Comparison of ENCODE assay signal across 21 cellular contexts in genomic region chr3:169815590-169816150, GRCh38. TPM values are rescaled to one million over a fixed set of nuclear protein-coding genes. Genes with fewer than 3 reads are reported as not detected.
DNase-seq lines count a peak whose midpoint lies in the region; ATAC-seq, FAIRE-seq and TF ChIP-seq lines count a peak whose summit lies in the region.
"Had no signal": no experiment of that assay in that cellular context is flagged by ENCODE, and none has a peak within 500 bp of the region (broad histone marks: within the 10 kb centered on the region; RNA-seq: fewer than 3 reads in every experiment).

No MANE protein-coding gene starts in this region.

- CTCF ChIA-PET in HEK293T (lab: Yijun Ruan, JAX) (no interaction called here), K562 (lab: Yijun Ruan, JAX; ENCODE audit: low intra/inter-chr PET ratio) (no interaction called here)

- no peak overlapping the region for H3K4me2 ChIP-seq in K562 (ENCODE audit: insufficient read depth, low read length)
- H3K4me2 ChIP-seq: BLaER1 treated with 17β-estradiol and CSF1 and Interleukin-3, amounts not matched to agents 10 nM and 100 nM; KMS-11 had no signal

- POLR2A ChIA-PET in HEK293T (lab: Yijun Ruan, JAX): no interaction called here
- POLR2A ChIA-PET in K562 (lab: Yijun Ruan, JAX): interaction anchor here (0.6 kb wide), 1 partner anchor 909 kb away, joined by 3 read pairs; no protein-coding TSS in a partner anchor

- H3K36me3 Mint-ChIP-seq in natural killer cell: peaks cover 13% of the 10 kb centered on the region
- peaks cover 20% of the 10 kb centered on the region for H3K36me3 Mint-ChIP-seq in natural killer cell treated with Interleukin-12 subunit alpha and Interleukin-12 subunit beta and Interleukin-15 and Interleukin-18, amount 100 ng/mL, for 72 hours
- peaks cover 3 to 5% of the 10 kb centered on the region in 2 donors for H3K36me3 Mint-ChIP-seq in stimulated activated naive B cell treated with anti-CD40 and anti-IgM and Interleukin-4, amounts not matched to agents 10 μg/mL and 1 μg/mL and 100 μg/mL, for 72 hours

- no peak overlapping the region for H3K27ac ChIP-seq in K562 (ENCODE audit: extremely low read depth, low read depth, low read length)
- H3K27ac ChIP-seq: BLaER1 treated with 17β-estradiol and CSF1 and Interleukin-3, amounts not matched to agents 10 nM and 100 nM; KMS-11 had no signal

- WGBS in K562 (ENCODE audit: insufficient coverage, low coverage, missing lambda C conversion rate): 13% methylated on average over 4 of the region's 4 CpGs

- no peak overlapping the region for H3K4me3 ChIP-seq in K562
- H3K4me3 ChIP-seq: BLaER1 treated with 17β-estradiol and CSF1 and Interleukin-3, amounts not matched to agents 10 nM and 100 nM; HAP-1 had no signal

- no peak overlapping the region for H3K27ac Mint-ChIP-seq in natural killer cell
- no peak overlapping the region for H3K27ac Mint-ChIP-seq in natural killer cell treated with Interleukin-12 subunit alpha and Interleukin-12 subunit beta and Interleukin-15 and Interleukin-18, amount 100 ng/mL, for 72 hours
- peak overlapping the region; percentile 20 for H3K27ac Mint-ChIP-seq in stimulated activated naive B cell treated with anti-CD40 and anti-IgM and Interleukin-4, amounts not matched to agents 10 μg/mL and 1 μg/mL and 100 μg/mL, for 72 hours
- H3K27ac Mint-ChIP-seq: CD8-positive, alpha-beta T cell; HFFc6 had no signal

- peaks cover 0 to 4% of the 10 kb centered on the region in 2 experiments; a peak in 1 of 5 replicates for H3K27me3 ChIP-seq in K562 (ENCODE audit: control insufficient read depth in 2 of 2, insufficient read depth in 2 of 2, low read length in 2 of 2)
- H3K27me3 ChIP-seq: BLaER1 treated with 17β-estradiol and CSF1 and Interleukin-3, amounts not matched to agents 10 nM and 100 nM had no signal

- TF ChIP-seq EP300 in K562 (IDR thresholded peaks at IDR 0.05; ENCODE audit: low read length): no peak

- H3K9me3 Mint-ChIP-seq in natural killer cell: peaks cover 0 to 3% of the 10 kb centered on the region in 2 donors
- H3K9me3 Mint-ChIP-seq in natural killer cell treated with Interleukin-12 subunit alpha and Interleukin-12 subunit beta and Interleukin-15 and Interleukin-18, amount 100 ng/mL, for 72 hours: peaks cover 4% of the 10 kb centered on the region
- peaks cover 6 to 10% of the 10 kb centered on the region in 2 donors for H3K9me3 Mint-ChIP-seq in stimulated activated naive B cell treated with anti-CD40 and anti-IgM and Interleukin-4, amounts not matched to agents 10 μg/mL and 1 μg/mL and 100 μg/mL, for 72 hours

- H3K36me3 ChIP-seq in K562 (ENCODE audit: control insufficient read depth, insufficient read depth, low read length): no peaks in the 10 kb centered on the region
- H3K36me3 ChIP-seq: BLaER1 treated with 17β-estradiol and CSF1 and Interleukin-3, amounts not matched to agents 10 nM and 100 nM; HAP-1 had no signal

- H3K9me3 ChIP-seq in K562 (replicated peaks; ENCODE audit: control insufficient read depth, insufficient read depth, low read depth, low read length): peaks cover 3% of the 10 kb centered on the region

- peaks cover 23 to 30% of the 10 kb centered on the region in 2 donors for H3K4me1 Mint-ChIP-seq in natural killer cell
- H3K4me1 Mint-ChIP-seq in natural killer cell treated with Interleukin-12 subunit alpha and Interleukin-12 subunit beta and Interleukin-15 and Interleukin-18, amount 100 ng/mL, for 72 hours (ENCODE audit: low read depth in 2 of 2): peaks cover 25 to 26% of the 10 kb centered on the region in 2 donors
- peaks cover 24 to 39% of the 10 kb centered on the region in 2 donors for H3K4me1 Mint-ChIP-seq in stimulated activated naive B cell treated with anti-CD40 and anti-IgM and Interleukin-4, amounts not matched to agents 10 μg/mL and 1 μg/mL and 100 μg/mL, for 72 hours

- FAIRE-seq in K562 (lab: Jason Lieb, UNC): no peak

- H3K9me1 ChIP-seq in K562 (ENCODE audit: control insufficient read depth, insufficient read depth, low read length): no peaks in the 10 kb centered on the region

- intact Hi-C loops in natural killer cell (cut with micrococcal nuclease) (no loop called here), K562 (cut with micrococcal nuclease) (no loop called here)

- peaks cover 26 to 39% of the 10 kb centered on the region in 2 donors for H3K27me3 Mint-ChIP-seq in natural killer cell (ENCODE audit: low read depth in 2 of 2)
- peaks cover 19 to 25% of the 10 kb centered on the region in 2 donors for H3K27me3 Mint-ChIP-seq in natural killer cell treated with Interleukin-12 subunit alpha and Interleukin-12 subunit beta and Interleukin-15 and Interleukin-18, amount 100 ng/mL, for 72 hours
- no peaks in the 10 kb centered on the region for H3K27me3 Mint-ChIP-seq in stimulated activated naive B cell treated with anti-CD40 and anti-IgM and Interleukin-4, amounts not matched to agents 10 μg/mL and 1 μg/mL and 100 μg/mL, for 72 hours
- H3K27me3 Mint-ChIP-seq: B cell had no signal

- DNase-seq in natural killer cell (no peak), HEK293T (ENCODE audit: extremely low spot score) (no peak), K562 (ENCODE audit: extremely low read depth in 1 of 4, low spot score in 3 of 4) (no peak), RKO (ENCODE audit: low spot score) (no peak)
- DNase-seq in natural killer cell treated with Interleukin-12 subunit alpha and Interleukin-12 subunit beta and Interleukin-15 and Interleukin-18, amount 100 ng/mL, for 72 hours (ENCODE audit: low spot score): no peak
- no peak for DNase-seq in stimulated activated naive B cell treated with anti-CD40 and anti-IgM and Interleukin-4, amounts not matched to agents 10 μg/mL and 1 μg/mL and 100 μg/mL, for 72 hours
- no peak for DNase-seq in stimulated activated CD4-positive, alpha-beta T cell treated with anti-CD3 and anti-CD28 coated beads, Interleukin-15, amount 100 ng/mL, for 24 hours
- DNase-seq: 8988T; Calu3; CD8-positive, alpha-beta T cell; DMS79 treated with DMSO at 0.1 percent for 48 hours; GF-D8; HFFc6 had no signal

- no peak for TF ChIP-seq POLR2A in K562 (conservative IDR thresholded peaks at IDR 0.05)

- no peaks in the 10 kb centered on the region; a peak in 1 of 5 replicates for H3K4me1 ChIP-seq in K562 (replicated peaks in 1 of 2; ENCODE audit: control insufficient read depth in 2 of 2, insufficient read depth in 2 of 2, low read length in 2 of 2)

- no TSS peak for BruUV-seq in K562 (replicated peaks; lab: Mats Ljungman, UMichigan)

- no peak for TF ChIP-seq RAD21 in K562 (CRISPR knock-in tag; conservative IDR thresholded peaks at IDR 0.05 in 1 of 2, IDR thresholded peaks at IDR 0.05 in 1 of 2)

- ATAC-seq in natural killer cell: no peak
- ATAC-seq in natural killer cell treated with Interleukin-12 subunit alpha and Interleukin-12 subunit beta and Interleukin-15 and Interleukin-18, amount 100 ng/mL, for 72 hours: no peak
- ATAC-seq in K562: no peak
- no peak for ATAC-seq in stimulated activated naive B cell treated with anti-CD40 and anti-IgM and Interleukin-4, amounts not matched to agents 10 μg/mL and 1 μg/mL and 100 μg/mL, for 72 hours (replicated peaks)
- ATAC-seq in HG03025 (IDR thresholded peaks at IDR 0.05; ENCODE audit: low FRiP score, unreplicated experiment): no peak
- ATAC-seq: CD8-positive, alpha-beta T cell had no signal

- TF ChIP-seq CTCF in natural killer cell (IDR thresholded peaks at IDR 0.05) (no peak), K562 (IDR thresholded peaks at IDR 0.05 in 2 of 3, conservative IDR thresholded peaks at IDR 0.05 in 1 of 3; ENCODE audit: insufficient read depth in 2 of 3, low read depth in 1 of 3, low read length in 3 of 3) (no peak)

- no peaks in the 10 kb centered on the region for H4K20me1 ChIP-seq in K562 (replicated peaks; ENCODE audit: control insufficient read depth, insufficient read depth, low read length)
- H4K20me1 ChIP-seq: BLaER1 treated with 17β-estradiol and CSF1 and Interleukin-3, amounts not matched to agents 10 nM and 100 nM had no signal

- peak overlapping the region; percentile 30 for H3K4me3 Mint-ChIP-seq in natural killer cell
- no peak overlapping the region for H3K4me3 Mint-ChIP-seq in natural killer cell treated with Interleukin-12 subunit alpha and Interleukin-12 subunit beta and Interleukin-15 and Interleukin-18, amount 100 ng/mL, for 72 hours
- H3K4me3 Mint-ChIP-seq in stimulated activated naive B cell treated with anti-CD40 and anti-IgM and Interleukin-4, amounts not matched to agents 10 μg/mL and 1 μg/mL and 100 μg/mL, for 72 hours: no peak overlapping the region
- H3K4me3 Mint-ChIP-seq: CD8-positive, alpha-beta T cell; HFFc6 had no signal

- H3K9ac ChIP-seq in K562 (ENCODE audit: insufficient read depth in 1 of 2, low read depth in 2 of 2, low read length in 2 of 2): no peak overlapping the region
- H3K9ac ChIP-seq: BLaER1 treated with 17β-estradiol and CSF1 and Interleukin-3, amounts not matched to agents 10 nM and 100 nM; KMS-11 had no signal

- in situ Hi-C loops in K562 (cut with MboI): no loop called here

- no peak overlapping the region for H2AFZ ChIP-seq in K562 (ENCODE audit: low read depth, low read length)

- H3K79me2 ChIP-seq in K562 (ENCODE audit: control insufficient read depth, insufficient read depth, low read length): no peaks in the 10 kb centered on the region

RNA-seq across cellular contexts. Expression of gene LRRC34, which starts 3.0 kb away (rescaled TPM):
- total RNA-seq in natural killer cell (1 to 10 TPM in 1 of 3 donors, under 1 TPM in 2; 0.45 to 1.0 (median 0.48) TPM), K562 (2014; rRNA removed) (not detected in 2 replicates), K562 (2014; rRNA removed; fragmentation: Illumina TruSeq; extraction: Trizol) (not detected in 2 replicates), K562 (2015; rRNA removed; fragmentation: Illumina TruSeq; extraction: Trizol) (not detected in 2 replicates), K562 (2021) (not detected in 2 replicates)
- under 1 TPM; 0.38 to 0.50 TPM for total RNA-seq in natural killer cell treated with Interleukin-12 subunit alpha and Interleukin-12 subunit beta and Interleukin-15 and Interleukin-18, amount 100 ng/mL, for 72 hours
- not detected in 2 replicates for total RNA-seq in K562 (2011; cell fraction: chromatin; rRNA removed; ENCODE audit: low replicate concordance)
- not detected in 2 replicates for total RNA-seq in K562 (2011; cell fraction: nucleolus; rRNA removed)
- not detected in 2 replicates for total RNA-seq in K562 (2011; cell fraction: nucleoplasm; rRNA removed)
- polyA plus RNA-seq in K562 (2011; rRNA removed) (not detected in 2 replicates), K562 (2014; fragmentation: Illumina TruSeq; extraction: Trizol) (not detected in 2 replicates), K562 (2014; fragmentation: Nextera tagmentation; extraction: Ambion mirVana) (under 1 TPM; 0.17 to 0.30 TPM), K562 (2014; rRNA removed) (not detected in 2 replicates)
- polyA plus RNA-seq in K562 (2011; cell fraction: cytosol; rRNA removed): not detected in 2 replicates
- polyA plus RNA-seq in K562 (2011; cell fraction: nucleus; rRNA removed): not detected in 2 replicates
- 0.07 and 0.22 TPM in 2 replicates for polyA plus RNA-seq in K562 (2012)
- polyA minus RNA-seq in K562 (2011; rRNA and poly(A)+ RNA removed): not detected in 2 replicates
- polyA minus RNA-seq in K562 (2011; cell fraction: cytosol; rRNA and poly(A)+ RNA removed): not detected in 2 replicates
- polyA minus RNA-seq in K562 (2011; cell fraction: nucleus; rRNA and poly(A)+ RNA removed): not detected in 2 replicates
- total RNA-seq: Calu3 had no signal

RNA-seq across cellular contexts. Expression of gene LRRIQ4, which starts 3.0 kb away (rescaled TPM):
- total RNA-seq in natural killer cell (not detected), K562 (2014; rRNA removed) (not detected in 2 replicates), K562 (2014; rRNA removed; fragmentation: Illumina TruSeq; extraction: Trizol) (not detected in 2 replicates), K562 (2015; rRNA removed; fragmentation: Illumina TruSeq; extraction: Trizol) (not detected in 2 replicates), K562 (2021) (not detected in 2 replicates)
- total RNA-seq in natural killer cell treated with Interleukin-12 subunit alpha and Interleukin-12 subunit beta and Interleukin-15 and Interleukin-18, amount 100 ng/mL, for 72 hours: not detected
- total RNA-seq in K562 (2011; cell fraction: chromatin; rRNA removed; ENCODE audit: low replicate concordance): not detected in 2 replicates
- total RNA-seq in K562 (2011; cell fraction: nucleolus; rRNA removed): not detected in 2 replicates
- total RNA-seq in K562 (2011; cell fraction: nucleoplasm; rRNA removed): not detected in 2 replicates
- polyA plus RNA-seq in K562 (2011; rRNA removed) (not detected in 2 replicates), K562 (2014; fragmentation: Illumina TruSeq; extraction: Trizol) (not detected in 2 replicates), K562 (2014; fragmentation: Nextera tagmentation; extraction: Ambion mirVana) (not detected), K562 (2014; rRNA removed) (not detected in 2 replicates)
- not detected in 2 replicates for polyA plus RNA-seq in K562 (2011; cell fraction: cytosol; rRNA removed)
- not detected in 2 replicates for polyA plus RNA-seq in K562 (2011; cell fraction: nucleus; rRNA removed)
- not detected in 2 replicates for polyA plus RNA-seq in K562 (2012)
- not detected in 2 replicates for polyA minus RNA-seq in K562 (2011; rRNA and poly(A)+ RNA removed)
- not detected in 2 replicates for polyA minus RNA-seq in K562 (2011; cell fraction: cytosol; rRNA and poly(A)+ RNA removed)
- polyA minus RNA-seq in K562 (2011; cell fraction: nucleus; rRNA and poly(A)+ RNA removed): not detected in 2 replicates
- total RNA-seq: Calu3; CD8-positive, alpha-beta T cell; H4; HFFc6; HT-29 had no signal
- polyA plus RNA-seq: AG04450 had no signal

RNA-seq across cellular contexts. Expression of gene MYNN, which starts 42.5 kb away (rescaled TPM):
- total RNA-seq in natural killer cell (10 to 100 TPM; 19.5 to 29.9 (median 29.2) TPM), K562 (2014; rRNA removed) (10.4 and 11.1 TPM in 2 replicates), K562 (2014; rRNA removed; fragmentation: Illumina TruSeq; extraction: Trizol) (21.3 TPM in 2 replicates), K562 (2015; rRNA removed; fragmentation: Illumina TruSeq; extraction: Trizol) (20.0 and 21.5 TPM in 2 replicates), K562 (2021) (12.3 and 13.6 TPM in 2 replicates)
- 10 to 100 TPM; 14.0 to 14.5 TPM for total RNA-seq in natural killer cell treated with Interleukin-12 subunit alpha and Interleukin-12 subunit beta and Interleukin-15 and Interleukin-18, amount 100 ng/mL, for 72 hours
- total RNA-seq in K562 (2011; cell fraction: chromatin; rRNA removed; ENCODE audit: low replicate concordance): 13.7 and 39.3 TPM in 2 replicates
- 6.8 and 10.4 TPM in 2 replicates for total RNA-seq in K562 (2011; cell fraction: nucleolus; rRNA removed)
- total RNA-seq in K562 (2011; cell fraction: nucleoplasm; rRNA removed): 14.0 and 21.1 TPM in 2 replicates
- polyA plus RNA-seq in K562 (2011; rRNA removed) (23.1 and 27.8 TPM in 2 replicates), K562 (2014; fragmentation: Illumina TruSeq; extraction: Trizol) (14.3 and 16.7 TPM in 2 replicates), K562 (2014; fragmentation: Nextera tagmentation; extraction: Ambion mirVana) (10 to 100 TPM; 25.0 to 35.7 TPM), K562 (2014; rRNA removed) (11.8 and 13.4 TPM in 2 replicates)
- 3.6 and 8.2 TPM in 2 replicates for polyA plus RNA-seq in K562 (2011; cell fraction: cytosol; rRNA removed)
- polyA plus RNA-seq in K562 (2011; cell fraction: nucleus; rRNA removed): 14.7 and 22.7 TPM in 2 replicates
- 9.2 and 11.0 TPM in 2 replicates for polyA plus RNA-seq in K562 (2012)
- 42.2 and 52.2 TPM in 2 replicates for polyA minus RNA-seq in K562 (2011; rRNA and poly(A)+ RNA removed)
- 9.0 and 10.6 TPM in 2 replicates for polyA minus RNA-seq in K562 (2011; cell fraction: cytosol; rRNA and poly(A)+ RNA removed)
- 13.3 and 22.7 TPM in 2 replicates for polyA minus RNA-seq in K562 (2011; cell fraction: nucleus; rRNA and poly(A)+ RNA removed)

RNA-seq across cellular contexts. Expression of gene ACTRT3, which starts 46.3 kb away (rescaled TPM):
- under 1 TPM in 1 of 3 donors, not detected in 2; 0.68 TPM for total RNA-seq in natural killer cell
- 1 to 10 TPM; 1.5 to 2.0 TPM for total RNA-seq in natural killer cell treated with Interleukin-12 subunit alpha and Interleukin-12 subunit beta and Interleukin-15 and Interleukin-18, amount 100 ng/mL, for 72 hours
- 0.48 TPM in 1 of 2 replicates, not detected in the other for total RNA-seq in K562 (2011; cell fraction: chromatin; rRNA removed; ENCODE audit: low replicate concordance)
- total RNA-seq in K562 (2011; cell fraction: nucleolus; rRNA removed): 0.17 and 0.26 TPM in 2 replicates
- total RNA-seq in K562 (2011; cell fraction: nucleoplasm; rRNA removed): not detected in 2 replicates
- 0.12 TPM in 1 of 2 replicates, not detected in the other for total RNA-seq in K562 (2014; rRNA removed)
- total RNA-seq in K562 (2014; rRNA removed; fragmentation: Illumina TruSeq; extraction: Trizol): 0.11 TPM in 1 of 2 replicates, not detected in the other
- 0.07 and 0.11 TPM in 2 replicates for total RNA-seq in K562 (2015; rRNA removed; fragmentation: Illumina TruSeq; extraction: Trizol)
- total RNA-seq in K562 (2021): not detected in 2 replicates
- 0.04 and 0.06 TPM in 2 replicates for polyA plus RNA-seq in K562 (2011; rRNA removed)
- polyA plus RNA-seq in K562 (2011; cell fraction: cytosol; rRNA removed): 0.03 TPM in 1 of 2 replicates, not detected in the other
- polyA plus RNA-seq in K562 (2011; cell fraction: nucleus; rRNA removed): 0.06 and 0.10 TPM in 2 replicates
- polyA plus RNA-seq in K562 (2012): 0.05 TPM in 1 of 2 replicates, not detected in the other
- polyA plus RNA-seq in K562 (2014; fragmentation: Illumina TruSeq; extraction: Trizol): 0.06 and 0.10 TPM in 2 replicates
- polyA plus RNA-seq in K562 (2014; fragmentation: Nextera tagmentation; extraction: Ambion mirVana): not detected
- not detected in 2 replicates for polyA plus RNA-seq in K562 (2014; rRNA removed)
- 0.09 and 0.14 TPM in 2 replicates for polyA minus RNA-seq in K562 (2011; rRNA and poly(A)+ RNA removed)
- not detected in 2 replicates for polyA minus RNA-seq in K562 (2011; cell fraction: cytosol; rRNA and poly(A)+ RNA removed)
- 0.44 TPM in 1 of 2 replicates, not detected in the other for polyA minus RNA-seq in K562 (2011; cell fraction: nucleus; rRNA and poly(A)+ RNA removed)
- total RNA-seq: CD8-positive, alpha-beta T cell; H4 had no signal

RNA-seq across cellular contexts. Expression of gene TERC, which starts 50.8 kb away (rescaled TPM):
- total RNA-seq in natural killer cell (1 to 10 TPM in 2 of 3 donors, under 1 TPM in 1; 0.92 to 2.7 (median 1.3) TPM), K562 (2014; rRNA removed) (234 and 350 TPM in 2 replicates), K562 (2014; rRNA removed; fragmentation: Illumina TruSeq; extraction: Trizol) (13.5 and 26.5 TPM in 2 replicates), K562 (2015; rRNA removed; fragmentation: Illumina TruSeq; extraction: Trizol) (65.2 and 65.5 TPM in 2 replicates), K562 (2021) (21.6 and 29.3 TPM in 2 replicates)
- total RNA-seq in natural killer cell treated with Interleukin-12 subunit alpha and Interleukin-12 subunit beta and Interleukin-15 and Interleukin-18, amount 100 ng/mL, for 72 hours: 10 to 100 TPM in 1 of 2 donors, not detected in 1; 18.6 TPM
- total RNA-seq in K562 (2011; cell fraction: chromatin; rRNA removed; ENCODE audit: low replicate concordance): 36.3 and 90.3 TPM in 2 replicates
- 789 and 987 TPM in 2 replicates for total RNA-seq in K562 (2011; cell fraction: nucleolus; rRNA removed)
- total RNA-seq in K562 (2011; cell fraction: nucleoplasm; rRNA removed): 251 and 255 TPM in 2 replicates
- polyA plus RNA-seq in K562 (2011; rRNA removed) (0.82 and 1.7 TPM in 2 replicates), K562 (2014; fragmentation: Illumina TruSeq; extraction: Trizol) (not detected in 2 replicates), K562 (2014; fragmentation: Nextera tagmentation; extraction: Ambion mirVana) (not detected), K562 (2014; rRNA removed) (0.77 TPM in 1 of 2 replicates, not detected in the other)
- polyA plus RNA-seq in K562 (2011; cell fraction: cytosol; rRNA removed): 0.66 and 2.5 TPM in 2 replicates
- 6.7 and 48.0 TPM in 2 replicates for polyA plus RNA-seq in K562 (2011; cell fraction: nucleus; rRNA removed)
- polyA plus RNA-seq in K562 (2012): 0.21 TPM in 1 of 2 replicates, not detected in the other
- 6.8 and 12.0 TPM in 2 replicates for polyA minus RNA-seq in K562 (2011; rRNA and poly(A)+ RNA removed)
- polyA minus RNA-seq in K562 (2011; cell fraction: cytosol; rRNA and poly(A)+ RNA removed): 114 and 120 TPM in 2 replicates
- polyA minus RNA-seq in K562 (2011; cell fraction: nucleus; rRNA and poly(A)+ RNA removed): 597 and 952 TPM in 2 replicates
- polyA plus RNA-seq: AG04450 had no signal
